Comparison of ENCODE assay signal across 8 cellular contexts in genomic region chr19:43620061-43621001, GRCh38.
DNase-seq lines count a peak whose midpoint lies in the region.

No MANE protein-coding gene starts in this region.

- no peaks in the 10 kb centered on the region for H3K27me3 Mint-ChIP-seq in activated naive CD4-positive, alpha-beta T cell treated with anti-CD3 and anti-CD28 coated beads, Interleukin-2, amount 10 ng/mL, durations not matched to agents 7 days and 5 days

- CTCF ChIA-PET in activated naive CD4-positive, alpha-beta T cell treated with anti-CD3 and anti-CD28 coated beads, Interleukin-2, amount 10 ng/mL, durations not matched to agents 7 days and 5 days (lab: Charles Lee) = no interaction called here

- DNase-seq in activated gamma-delta T cell treated with Interleukin-2 at 50 U/mL for 16 hours (peak; percentile 83), activated gamma-delta T cell (lab: John Stamatoyannopoulos, UW) (no peak), NCI-H510A (lab: John Stamatoyannopoulos, UW) (no peak), NCI-H69 (lab: John Stamatoyannopoulos, UW) (no peak), GF-D8 (lab: John Stamatoyannopoulos, UW) (no peak)
- peak; percentile 90 for DNase-seq in activated naive CD4-positive, alpha-beta T cell treated with anti-CD3 and anti-CD28 coated beads, Interleukin-2, amount 10 ng/mL, durations not matched to agents 7 days and 5 days
- peak; percentile 77 to 80 for DNase-seq in stimulated activated CD8-positive, alpha-beta memory T cell treated with anti-CD3 and anti-CD28 coated beads, Interleukin-7, amount 100 ng/mL, for 4 hours (ENCODE audit: low read depth in 2 of 2)

- H3K27ac Mint-ChIP-seq in activated naive CD4-positive, alpha-beta T cell treated with anti-CD3 and anti-CD28 coated beads, Interleukin-2, amount 10 ng/mL, durations not matched to agents 7 days and 5 days = peak overlapping the region; percentile 98

- H3K9me3 ChIP-seq in iPS-18a (ENCODE audit: control insufficient read depth, low read depth, low read length) = no peaks in the 10 kb centered on the region

- no peaks in the 10 kb centered on the region for H3K36me3 Mint-ChIP-seq in activated naive CD4-positive, alpha-beta T cell treated with anti-CD3 and anti-CD28 coated beads, Interleukin-2, amount 10 ng/mL, durations not matched to agents 7 days and 5 days

- peak overlapping the region; percentile 86 for H3K4me3 ChIP-seq in iPS-18a (ENCODE audit: low read length)

- H3K4me1 ChIP-seq in iPS-18a (ENCODE audit: control insufficient read depth, low read depth, low read length) = peaks cover 9% of the 10 kb centered on the region

- H3K9me3 Mint-ChIP-seq in activated naive CD4-positive, alpha-beta T cell treated with anti-CD3 and anti-CD28 coated beads, Interleukin-2, amount 10 ng/mL, durations not matched to agents 7 days and 5 days = no peaks in the 10 kb centered on the region

- no peak overlapping the region for H3K27ac ChIP-seq in iPS-18a (ENCODE audit: low read length)

- peak overlapping the region; percentile 88 for H3K9ac ChIP-seq in iPS-18a (ENCODE audit: low read length)

- no peaks in the 10 kb centered on the region for H3K36me3 ChIP-seq in iPS-18a (ENCODE audit: control insufficient read depth, low read depth, low read length)

- peaks cover 45% of the 10 kb centered on the region for H3K4me1 Mint-ChIP-seq in activated naive CD4-positive, alpha-beta T cell treated with anti-CD3 and anti-CD28 coated beads, Interleukin-2, amount 10 ng/mL, durations not matched to agents 7 days and 5 days

- H3K4me3 Mint-ChIP-seq in activated naive CD4-positive, alpha-beta T cell treated with anti-CD3 and anti-CD28 coated beads, Interleukin-2, amount 10 ng/mL, durations not matched to agents 7 days and 5 days = peak overlapping the region; percentile 94

- H3K27me3 ChIP-seq in iPS-18a (ENCODE audit: control insufficient read depth, insufficient read depth, low read length) = no peaks in the 10 kb centered on the region

Comparison
In these comparisons a context has a peak if more than half of its experiments do, and no peak if none do; other contexts are left out.
1. DNase-seq: peak in activated gamma-delta T cell treated with Interleukin-2 at 50 U/mL for 16 hours (single experiment), activated naive CD4-positive, alpha-beta T cell treated with anti-CD3 and anti-CD28 coated beads, Interleukin-2, amount 10 ng/mL, durations not matched to agents 7 days and 5 days (single experiment) and stimulated activated CD8-positive, alpha-beta memory T cell treated with anti-CD3 and anti-CD28 coated beads, Interleukin-7, amount 100 ng/mL, for 4 hours (2 of 2); none in activated gamma-delta T cell (single experiment), NCI-H510A (single experiment), NCI-H69 (single experiment) and GF-D8 (single experiment).